29 cellular contexts compared by ENCODE assay signal in the genomic region with DNA sequence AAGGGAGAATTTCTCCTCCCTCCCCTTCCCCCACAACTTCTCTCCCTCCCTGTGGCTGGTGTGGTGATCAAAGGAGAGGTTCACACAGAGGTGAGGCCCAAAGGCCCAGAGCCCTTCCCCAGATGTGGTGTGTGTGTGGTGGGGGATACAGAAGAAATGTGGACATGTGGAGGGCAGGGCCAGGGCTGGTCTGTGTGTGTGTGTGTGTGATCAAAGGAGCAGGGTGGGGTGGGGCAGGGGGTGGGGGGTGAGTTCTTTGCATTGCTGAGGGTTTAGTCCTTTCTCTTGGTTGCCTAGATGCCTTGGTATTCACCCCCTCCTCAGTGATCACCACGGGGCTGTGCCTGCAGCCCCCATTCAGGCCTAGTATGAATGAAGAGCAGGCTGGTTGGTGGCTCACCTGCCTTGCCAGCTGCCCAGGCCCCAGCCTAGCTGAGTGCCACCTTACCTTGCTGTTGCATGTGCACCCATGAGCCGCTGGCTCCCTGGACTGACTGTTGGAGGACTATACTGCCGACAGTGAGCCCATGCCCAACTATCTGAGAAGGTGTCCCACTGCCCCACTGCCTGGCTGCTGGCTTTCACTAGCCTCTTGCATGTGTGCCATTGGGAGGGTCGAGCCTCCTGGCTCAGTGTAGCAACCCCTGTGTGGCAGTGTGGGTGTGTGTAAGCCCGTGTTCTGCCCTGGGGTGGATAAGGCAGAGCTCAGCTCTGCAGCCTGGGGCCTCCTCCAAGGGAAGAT.
DNase-seq lines count a peak whose midpoint lies in the region; ATAC-seq and TF ChIP-seq lines count a peak whose summit lies in the region.
"Had no signal": no experiment of that assay in that cellular context is flagged by ENCODE, and none has a peak within 500 bp of the region (broad histone marks: within the 10 kb centered on the region; RNA-seq: fewer than 3 reads in every experiment).

No MANE protein-coding gene starts in this region.

- H3K27me3 ChIP-seq in heart right ventricle, result peaks cover 0 to 4% (median 0%) of the 10 kb centered on the region in 7 donors
- no peaks in the 10 kb centered on the region for H3K27me3 ChIP-seq in lung (ENCODE audit: control insufficient read depth, insufficient read depth)
- H3K27me3 ChIP-seq: BE2C, MG63, ovary, Peyer's patch, right lobe of liver, upper lobe of right lung had no signal

- in situ Hi-C loops in astrocyte of the spinal cord (cut with HindIII; ENCODE audit: low sequenced_read_pairs), result no loop called here

- H3K9me3 ChIP-seq in heart right ventricle, result no peaks in the 10 kb centered on the region
- H3K9me3 ChIP-seq in lung (ENCODE audit: control insufficient read depth in 2 of 2, insufficient read depth in 1 of 2, low read length in 1 of 2), result peaks cover 0 to 2% of the 10 kb centered on the region in 2 donors
- H3K9me3 ChIP-seq: BE2C, breast epithelium, MG63, ovary, Peyer's patch, right lobe of liver, upper lobe of right lung had no signal

- 61 to 76% methylated on average over 5 of the region's 5 CpGs for WGBS in heart right ventricle, 2 donors
- WGBS in lung, 2 donors, result 63 to 78% methylated on average over 3 to 5 of the region's 5 CpGs

- H3K4me1 ChIP-seq in heart right ventricle (peaks cover 0 to 54% (median 20%) of the 10 kb centered on the region in 9 donors), lung (ENCODE audit: control insufficient read depth in 2 of 2, insufficient read depth in 2 of 2, low read length in 2 of 2) (peaks cover 2 to 8% of the 10 kb centered on the region in 2 donors)
- H3K4me1 ChIP-seq: BE2C, breast epithelium, Peyer's patch, right lobe of liver, upper lobe of right lung had no signal

- H3K27me3 Mint-ChIP-seq in type B pancreatic cell, result no peaks in the 10 kb centered on the region

- peaks cover 5% of the 10 kb centered on the region for H3K4me1 Mint-ChIP-seq in type B pancreatic cell (ENCODE audit: unreplicated experiment)

- no peak overlapping the region for H3K4me3 Mint-ChIP-seq in type B pancreatic cell
- H3K4me3 Mint-ChIP-seq: activated T-cell treated with anti-CD3 and anti-CD28 coated beads, Interleukin-2, amount 50 U/mL, for 24 hours; nephron had no signal

- H3K27ac Mint-ChIP-seq in type B pancreatic cell, result peak overlapping the region; percentile 55
- H3K27ac Mint-ChIP-seq: activated T-cell treated with anti-CD3 and anti-CD28 coated beads, Interleukin-2, amount 50 U/mL, for 24 hours had no signal

- TF ChIP-seq CTCF in heart right ventricle (IDR thresholded peaks at IDR 0.05), result no peak
- TF ChIP-seq CTCF in astrocyte of the spinal cord (IDR thresholded peaks at IDR 0.05; ENCODE audit: low read depth, low read length), result no peak
- no peak for TF ChIP-seq CTCF in lung (IDR thresholded peaks at IDR 0.05; ENCODE audit: control extremely low read depth, extremely low read depth)
- no peak for TF ChIP-seq CTCF in type B pancreatic cell (conservative IDR thresholded peaks at IDR 0.05)

- ATAC-seq in heart right ventricle, result peak in 3 of 8 donors; percentile 3 to 12 (median 5)
- ATAC-seq in left ventricle myocardium superior, result no peak
- no peak for ATAC-seq in lung (ENCODE audit: insufficient read depth, low FRiP score)
- ATAC-seq in HG02970 (IDR thresholded peaks at IDR 0.05; ENCODE audit: low FRiP score, unreplicated experiment), result no peak
- no peak for ATAC-seq in HG03460 (IDR thresholded peaks at IDR 0.05; ENCODE audit: unreplicated experiment)
- ATAC-seq: GM12878 had no signal

- H3K4me3 ChIP-seq in heart right ventricle (no peak overlapping the region), astrocyte of the spinal cord (ENCODE audit: low read depth, low read length) (no peak overlapping the region), lung (no peak overlapping the region)
- H3K4me3 ChIP-seq: breast epithelium, GM12878, GM23248, MG63, ovary, Peyer's patch, right lobe of liver, upper lobe of right lung had no signal

- H3K27ac ChIP-seq in heart right ventricle (peak overlapping the region; percentile 11 to 83 (median 66)), lung (ENCODE audit: low read depth in 1 of 2, low read length in 1 of 2) (peak overlapping the region; percentile 55 to 66)
- H3K27ac ChIP-seq: GM23248, Peyer's patch, right lobe of liver, upper lobe of right lung had no signal

- intact Hi-C loops in heart right ventricle (cut with DNase I), result loop anchor here in 5 of 10 donors (5.0 to 10.0 kb wide), 4 partner anchors 33 to 98 kb away; no protein-coding TSS in a partner anchor
- intact Hi-C loops in left ventricle myocardium superior (cut with micrococcal nuclease), result no loop called here

- no peaks in the 10 kb centered on the region for H3K9me3 Mint-ChIP-seq in type B pancreatic cell
- H3K9me3 Mint-ChIP-seq: activated T-cell treated with anti-CD3 and anti-CD28 coated beads, Interleukin-2, amount 50 U/mL, for 24 hours had no signal

- no peaks in the 10 kb centered on the region for H3K36me3 ChIP-seq in heart right ventricle
- no peaks in the 10 kb centered on the region for H3K36me3 ChIP-seq in lung (ENCODE audit: control insufficient read depth in 2 of 2, insufficient read depth in 2 of 2, low read length in 2 of 2)
- H3K36me3 ChIP-seq: BE2C, breast epithelium, MG63, ovary, Peyer's patch, right lobe of liver, upper lobe of right lung had no signal

- no peaks in the 10 kb centered on the region for H3K36me3 Mint-ChIP-seq in type B pancreatic cell

- DNase-seq in heart right ventricle (no peak), left ventricle myocardium superior (no peak), astrocyte of the spinal cord (ENCODE audit: low read depth, low spot score) (peak; percentile 12), lung (ENCODE audit: low spot score) (no peak), type B pancreatic cell (ENCODE audit: extremely low spot score, unreplicated experiment) (no peak), hippocampal formation (lab: John Stamatoyannopoulos, UW) (no peak)
- DNase-seq: activated CD4-positive, alpha-beta T cell treated with anti-CD3 and anti-CD28 coated beads for 4 hours; activated CD8-positive, alpha-beta memory T cell treated with anti-CD3 and anti-CD28 coated beads for 24 hours; activated gamma-delta T cell treated with Interleukin-2 at 50 U/mL for 16 hours; activated T-cell treated with anti-CD3 and anti-CD28 coated beads, Interleukin-2, amount 50 U/mL, for 24 hours; BE2C; COR-L47; cortex of kidney; DMS79 treated with DMSO at 0.1 percent for 48 hours; GM23248; KBM-7; left cardiac atrium; MG63; NCI-H510A; ovary; Peyer's patch; right lobe of liver; stimulated activated CD8-positive, alpha-beta memory T cell treated with anti-CD3 and anti-CD28 coated beads, Interleukin-4, amount 100 ng/mL, for 48 hours; upper lobe of right lung had no signal
